In the genomic region with DNA sequence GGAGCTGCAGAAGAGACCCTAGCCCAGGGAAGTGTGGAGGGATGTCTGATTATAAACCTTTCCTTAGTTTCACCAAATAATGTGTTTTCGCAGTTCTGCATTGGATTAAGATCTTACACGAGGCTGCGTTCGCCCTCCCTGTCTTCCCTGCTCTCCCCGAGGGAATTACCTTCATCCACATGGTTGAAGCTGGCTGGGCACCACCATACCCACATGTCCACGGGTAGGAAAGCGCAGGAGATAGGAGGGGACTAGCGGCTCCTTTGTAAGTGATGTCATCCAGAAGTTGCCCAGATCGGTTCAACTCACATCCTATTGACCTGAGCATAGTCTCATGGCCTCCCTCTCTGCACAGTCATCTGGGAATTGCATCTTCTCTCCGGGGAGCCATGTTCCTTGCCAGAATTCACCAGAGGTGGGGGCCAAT, we compare ENCODE assay signal across 2 cellular contexts.
TF ChIP-seq lines count a peak whose summit lies in the region.

No MANE protein-coding gene starts in this region.

TF ChIP-seq in HCT116, 20 proteins besides CTCF, POLR2A, EP300 and RAD21:
- TF ChIP-seq YY1 (IDR thresholded peaks at IDR 0.05; ENCODE audit: extremely low read depth, insufficient replicate concordance, low read depth, low read length) (no peak), TCF7L2 (IDR thresholded peaks at IDR 0.05; ENCODE audit: borderline replicate concordance, extremely low read depth, insufficient read depth, insufficient read length) (peak; percentile 91), EZH2 (IDR thresholded peaks at IDR 0.05) (no peak), SIN3A (IDR thresholded peaks at IDR 0.05; ENCODE audit: low read depth) (0 out of 2 replicates have a peak, but pooled peaks have one; percentile 39), ELF1 (IDR thresholded peaks at IDR 0.05; ENCODE audit: borderline replicate concordance, low read depth) (no peak), EZH2phosphoT487 (IDR thresholded peaks at IDR 0.05; ENCODE audit: borderline replicate concordance) (no peak), MAX (IDR thresholded peaks at IDR 0.05) (peak; percentile 86), ATF3 (IDR thresholded peaks at IDR 0.05) (no peak), EGR1 (IDR thresholded peaks at IDR 0.05; ENCODE audit: low read depth) (no peak)

TF ChIP-seq in liver, 16 proteins besides CTCF, POLR2A, EP300 and RAD21:
- TF ChIP-seq ATF3 (IDR thresholded peaks at IDR 0.05) (no peak), JUND (IDR thresholded peaks at IDR 0.05) (no peak), SP1 (IDR thresholded peaks at IDR 0.05) (no peak), RXRA (IDR thresholded peaks at IDR 0.05) (no peak), NR2F2 (IDR thresholded peaks at IDR 0.05) (no peak), EGR1 (IDR thresholded peaks at IDR 0.05; ENCODE audit: low read depth in 2 of 2) (no peak), FOXA2 (IDR thresholded peaks at IDR 0.05) (no peak)
- TF ChIP-seq, protein P1, sequence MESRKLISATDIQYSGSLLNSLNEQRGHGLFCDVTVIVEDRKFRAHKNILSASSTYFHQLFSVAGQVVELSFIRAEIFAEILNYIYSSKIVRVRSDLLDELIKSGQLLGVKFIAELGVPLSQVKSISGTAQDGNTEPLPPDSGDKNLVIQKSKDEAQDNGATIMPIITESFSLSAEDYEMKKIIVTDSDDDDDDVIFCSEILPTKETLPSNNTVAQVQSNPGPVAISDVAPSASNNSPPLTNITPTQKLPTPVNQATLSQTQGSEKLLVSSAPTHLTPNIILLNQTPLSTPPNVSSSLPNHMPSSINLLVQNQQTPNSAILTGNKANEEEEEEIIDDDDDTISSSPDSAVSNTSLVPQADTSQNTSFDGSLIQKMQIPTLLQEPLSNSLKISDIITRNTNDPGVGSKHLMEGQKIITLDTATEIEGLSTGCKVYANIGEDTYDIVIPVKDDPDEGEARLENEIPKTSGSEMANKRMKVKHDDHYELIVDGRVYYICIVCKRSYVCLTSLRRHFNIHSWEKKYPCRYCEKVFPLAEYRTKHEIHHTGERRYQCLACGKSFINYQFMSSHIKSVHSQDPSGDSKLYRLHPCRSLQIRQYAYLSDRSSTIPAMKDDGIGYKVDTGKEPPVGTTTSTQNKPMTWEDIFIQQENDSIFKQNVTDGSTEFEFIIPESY (IDR thresholded peaks at IDR 0.05) = no peak
TF ChIP-seq in liver: peak in this region for 0.
